Comparison of ENCODE assay signal across 23 cellular contexts in genomic region chr4:650461-650860, GRCh38. TPM values are rescaled to one million over a fixed set of nuclear protein-coding genes. Genes with fewer than 3 reads are reported as not detected.
"Had no signal": no experiment of that assay in that cellular context is flagged by ENCODE, and none has a peak within 500 bp of the region (broad histone marks: within the 10 kb centered on the region; RNA-seq: fewer than 3 reads in every experiment).

No MANE protein-coding gene starts in this region.

- H3K4me1 Mint-ChIP-seq: activated B cell treated with CpG ODN at 0.5 μM for 24 hours; naive B cell; neural progenitor cell; stimulated activated effector memory CD8-positive, alpha-beta T cell treated with anti-CD3 and anti-CD28 coated beads, Interleukin-12 subunit alpha, Interleukin-12 subunit beta, amount 100 ng/mL, for 72 hours had no signal

- H3K27ac Mint-ChIP-seq: activated B cell treated with CpG ODN at 0.5 μM for 24 hours; activated CD8-positive, alpha-beta T cell treated with anti-CD3 and anti-CD28 coated beads, Interleukin-2, amount 10 ng/mL, durations not matched to agents 7 days and 5 days; activated naive CD4-positive, alpha-beta T cell treated with anti-CD3 and anti-CD28 coated beads for 36 hours; activated T-cell treated with anti-CD3 and anti-CD28 coated beads, Interleukin-2, amount 50 U/mL, for 24 hours; brain; dendritic cell treated with granulocyte-macrophage colony-stimulating factor and Interleukin-4, amounts not matched to agents 40 ng/mL and 50 ng/mL, for 4 days; memory B cell; naive B cell; neural progenitor cell; stimulated activated effector memory CD8-positive, alpha-beta T cell treated with anti-CD3 and anti-CD28 coated beads, Interleukin-12 subunit alpha, Interleukin-12 subunit beta, amount 100 ng/mL, for 72 hours had no signal

- DNase-seq: activated B cell treated with CpG ODN at 0.5 μM for 24 hours; activated CD4-positive, alpha-beta T cell treated with anti-CD3 and anti-CD28 coated beads for 48 hours; activated CD8-positive, alpha-beta T cell treated with anti-CD3 and anti-CD28 coated beads, Interleukin-2, amount 10 ng/mL, durations not matched to agents 7 days and 5 days; activated naive CD4-positive, alpha-beta T cell treated with anti-CD3 and anti-CD28 coated beads for 36 hours; activated T-cell treated with anti-CD3 and anti-CD28 coated beads, Interleukin-2, amount 50 U/mL, for 24 hours; effector memory CD4-positive, alpha-beta T cell; foreskin fibroblast; naive B cell; ovary; stimulated activated CD4-positive, alpha-beta T cell treated with anti-CD3 and anti-CD28 coated beads, Interleukin-4, amount 100 ng/mL, for 24 hours; stomach had no signal

- H3K27ac ChIP-seq: epithelial cell of prostate, neural progenitor cell, ovary, stomach, thoracic aorta, upper lobe of left lung had no signal

- H3K4me3 Mint-ChIP-seq: activated B cell treated with CpG ODN at 0.5 μM for 24 hours; activated CD8-positive, alpha-beta T cell treated with anti-CD3 and anti-CD28 coated beads, Interleukin-2, amount 10 ng/mL, durations not matched to agents 7 days and 5 days; activated naive CD4-positive, alpha-beta T cell treated with anti-CD3 and anti-CD28 coated beads for 36 hours; activated T-cell treated with anti-CD3 and anti-CD28 coated beads, Interleukin-2, amount 50 U/mL, for 24 hours; brain; dendritic cell treated with granulocyte-macrophage colony-stimulating factor and Interleukin-4, amounts not matched to agents 40 ng/mL and 50 ng/mL, for 4 days; memory B cell; naive B cell; neural progenitor cell; stimulated activated effector memory CD8-positive, alpha-beta T cell treated with anti-CD3 and anti-CD28 coated beads, Interleukin-12 subunit alpha, Interleukin-12 subunit beta, amount 100 ng/mL, for 72 hours had no signal

- H3K36me3 ChIP-seq: neural progenitor cell, ovary, stomach, thoracic aorta, upper lobe of left lung had no signal

- H3K36me3 Mint-ChIP-seq: brain; memory B cell; naive B cell; neural progenitor cell; stimulated activated effector memory CD8-positive, alpha-beta T cell treated with anti-CD3 and anti-CD28 coated beads, Interleukin-12 subunit alpha, Interleukin-12 subunit beta, amount 100 ng/mL, for 72 hours had no signal

- ATAC-seq: activated CD8-positive, alpha-beta T cell treated with anti-CD3 and anti-CD28 coated beads, Interleukin-2, amount 10 ng/mL, durations not matched to agents 7 days and 5 days; left lobe of liver; sciatic nerve; stimulated activated effector memory CD8-positive, alpha-beta T cell treated with anti-CD3 and anti-CD28 coated beads, Interleukin-12 subunit alpha, Interleukin-12 subunit beta, amount 100 ng/mL, for 72 hours had no signal

- H3K4me3 ChIP-seq: neural progenitor cell, ovary, smooth muscle cell, stomach, thoracic aorta, upper lobe of left lung had no signal

- H3K9ac ChIP-seq: neural progenitor cell had no signal

- H3K27me3 ChIP-seq: neural progenitor cell, ovary had no signal

- FAIRE-seq: islet of Langerhans had no signal

- H3K4me2 ChIP-seq: neural progenitor cell, smooth muscle cell had no signal

- H3K9me3 ChIP-seq: ovary, stomach, thoracic aorta, upper lobe of left lung had no signal

- H2AFZ ChIP-seq: neural progenitor cell had no signal

- H3K9me3 Mint-ChIP-seq: activated B cell treated with CpG ODN at 0.5 μM for 24 hours; activated naive CD4-positive, alpha-beta T cell treated with anti-CD3 and anti-CD28 coated beads for 36 hours; activated T-cell treated with anti-CD3 and anti-CD28 coated beads, Interleukin-2, amount 50 U/mL, for 24 hours; stimulated activated effector memory CD8-positive, alpha-beta T cell treated with anti-CD3 and anti-CD28 coated beads, Interleukin-12 subunit alpha, Interleukin-12 subunit beta, amount 100 ng/mL, for 72 hours had no signal

RNA-seq across cellular contexts. Expression of gene SLC49A3, which starts 38.5 kb away (rescaled TPM):
- total RNA-seq: activated naive CD4-positive, alpha-beta T cell treated with anti-CD3 and anti-CD28 coated beads for 36 hours had no signal
